4 cellular contexts compared by ENCODE assay signal in the genomic region with DNA sequence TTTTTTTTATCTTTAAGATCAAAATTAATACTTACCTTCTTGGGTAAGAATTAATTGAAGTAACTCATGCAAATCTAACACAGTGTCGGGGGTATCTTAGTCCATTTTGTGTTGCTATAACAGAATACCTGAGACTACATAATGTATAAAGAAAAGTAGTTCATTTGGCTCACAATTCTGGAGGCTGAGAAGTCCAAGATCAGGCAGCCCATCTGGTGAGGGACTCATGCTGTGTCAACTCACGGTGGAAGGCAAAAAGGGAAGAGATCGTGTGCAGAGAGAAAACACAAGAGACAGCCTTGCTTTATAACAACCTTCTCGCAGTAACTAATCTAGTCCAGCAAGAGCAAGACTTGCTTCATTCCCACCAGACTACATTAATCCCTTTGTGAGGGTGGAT.
"Had no signal": no experiment of that assay in that cellular context is flagged by ENCODE, and none has a peak within 500 bp of the region (broad histone marks: within the 10 kb centered on the region; RNA-seq: fewer than 3 reads in every experiment).

No MANE protein-coding gene starts in this region.

- H3K27me3 Mint-ChIP-seq: IgD-negative memory B cell had no signal

- H3K4me3 Mint-ChIP-seq: GM23338, H9, IgD-negative memory B cell had no signal

- H3K27ac Mint-ChIP-seq: GM23338, H9 had no signal

- DNase-seq: H9, HCEC 1CT had no signal

- H3K9me3 Mint-ChIP-seq: GM23338, H9, IgD-negative memory B cell had no signal

- H2AFZ ChIP-seq: GM23338 had no signal

- H3K4me2 ChIP-seq: GM23338 had no signal

- H3K4me3 ChIP-seq: GM23338 had no signal

- ATAC-seq: GM23338 had no signal
